Comparison of ENCODE assay signal across 15 cellular contexts in genomic region chr12:125079943-125080645, GRCh38. TPM values are rescaled to one million over a fixed set of nuclear protein-coding genes. Genes with fewer than 3 reads are reported as not detected.
DNase-seq lines count a peak whose midpoint lies in the region; ATAC-seq, FAIRE-seq and TF ChIP-seq lines count a peak whose summit lies in the region.
"Had no signal": no experiment of that assay in that cellular context is flagged by ENCODE, and none has a peak within 500 bp of the region (broad histone marks: within the 10 kb centered on the region; RNA-seq: fewer than 3 reads in every experiment).

No MANE protein-coding gene starts in this region.

- H3K4me3 ChIP-seq in A549: no peak overlapping the region
- H3K4me3 ChIP-seq in esophagus (ENCODE audit: low read depth in 1 of 2, low read length in 2 of 2): no peak overlapping the region
- H3K4me3 ChIP-seq in neural progenitor cell: no peak overlapping the region
- H3K4me3 ChIP-seq: adrenal gland had no signal

- H4K20me1 ChIP-seq in neural progenitor cell (ENCODE audit: low read depth): no peaks in the 10 kb centered on the region

- no peak for TF ChIP-seq RAD21 in A549 (conservative IDR thresholded peaks at IDR 0.05 in 1 of 2, IDR thresholded peaks at IDR 0.05 in 1 of 2)

- H3K9me3 ChIP-seq in A549: no peaks in the 10 kb centered on the region
- no peaks in the 10 kb centered on the region for H3K9me3 ChIP-seq in esophagus (ENCODE audit: control insufficient read depth in 2 of 2, insufficient read depth in 1 of 2, low read depth in 1 of 2, low read length in 1 of 2)
- H3K9me3 ChIP-seq in neural progenitor cell (ENCODE audit: low read depth): no peaks in the 10 kb centered on the region
- H3K9me3 ChIP-seq: adrenal gland, neutrophil had no signal

- no peak for DNase-seq in A549 (ENCODE audit: low read depth in 1 of 2, low spot score in 1 of 2)
- peak; percentile 78 for DNase-seq in MV-4-11 (lab: John Stamatoyannopoulos, UW)
- no peak for DNase-seq in neural progenitor cell (ENCODE audit: low spot score)
- no peak for DNase-seq in NCI-H446 (lab: John Stamatoyannopoulos, UW)
- no peak for DNase-seq in GM10266 (ENCODE audit: extremely low spot score)
- no peak for DNase-seq in foreskin melanocyte
- DNase-seq: adrenal gland; AML-193; NCI-H1105; stimulated activated CD4-positive, alpha-beta T cell treated with anti-CD3 and anti-CD28 coated beads, Interleukin-4, amount 100 ng/mL, for 24 hours; stimulated activated naive CD8-positive, alpha-beta T cell treated with anti-CD3 and anti-CD28 coated beads, Interleukin-15, amount 100 ng/mL, for 72 hours; T-helper 9 cell had no signal

- H3K9ac ChIP-seq in neural progenitor cell: no peak overlapping the region

- ATAC-seq in A549 (peak; percentile 34 to 44; a peak in 3 of 6 replicates), GM19455 (IDR thresholded peaks at IDR 0.05; ENCODE audit: unreplicated experiment) (no peak)
- ATAC-seq: stimulated activated naive CD8-positive, alpha-beta T cell treated with anti-CD3 and anti-CD28 coated beads, Interleukin-15, amount 100 ng/mL, for 72 hours had no signal

- H2AFZ ChIP-seq in neural progenitor cell (replicated peaks): no peak overlapping the region

- H3K27me3 ChIP-seq in esophagus (ENCODE audit: control insufficient read depth in 1 of 2, insufficient read depth in 2 of 2, low read length in 2 of 2) (no peaks in the 10 kb centered on the region), neural progenitor cell (no peaks in the 10 kb centered on the region)
- H3K27me3 ChIP-seq: adrenal gland, neutrophil had no signal

- no peaks in the 10 kb centered on the region for H3F3A ChIP-seq in neural progenitor cell (ENCODE audit: low read depth)

- H3K4me2 ChIP-seq in A549 (no peak overlapping the region), neural progenitor cell (no peak overlapping the region)

- no peak for TF ChIP-seq EP300 in A549 (IDR thresholded peaks at IDR 0.05)

- POLR2A ChIA-PET in A549 (lab: Yijun Ruan, JAX): no interaction called here

- H3K27ac Mint-ChIP-seq in neural progenitor cell: peak overlapping the region; percentile 61
- H3K27ac Mint-ChIP-seq: stimulated activated naive CD8-positive, alpha-beta T cell treated with anti-CD3 and anti-CD28 coated beads, Interleukin-15, amount 100 ng/mL, for 72 hours had no signal

- CTCF ChIA-PET in A549 (lab: Yijun Ruan, JAX): no interaction called here

- no peak for TF ChIP-seq CTCF in A549 (IDR thresholded peaks at IDR 0.05)
- no peak for TF ChIP-seq CTCF in neural progenitor cell (IDR thresholded peaks at IDR 0.05)
- TF ChIP-seq CTCF in GM10266 (IDR thresholded peaks at IDR 0.05; ENCODE audit: control insufficient read depth, insufficient read depth, low read depth, missing control alignments): no peak

- H3K27ac ChIP-seq in A549 (no peak overlapping the region; a peak in 1 of 6 replicates), esophagus (ENCODE audit: low read depth in 2 of 2, low read length in 1 of 2) (peak overlapping the region; percentile 86 to 87), neural progenitor cell (no peak overlapping the region)
- H3K27ac ChIP-seq: adrenal gland, neutrophil had no signal

- H3K79me2 ChIP-seq in neural progenitor cell (ENCODE audit: low read depth): no peaks in the 10 kb centered on the region

- H3K36me3 ChIP-seq in esophagus (ENCODE audit: control insufficient read depth in 2 of 2, insufficient read depth in 2 of 2, low read length in 1 of 2) (peaks cover under 1 to 22% of the 10 kb centered on the region in 2 donors), neural progenitor cell (no peaks in the 10 kb centered on the region)

- WGBS in A549 (ENCODE audit: missing lambda C conversion rate): 85% methylated on average over 13 of the region's 13 CpGs
- 56 to 66% methylated on average over 13 of the region's 13 CpGs for WGBS in esophagus, 2 donors

- H3K4me1 ChIP-seq in A549 (no peaks in the 10 kb centered on the region), esophagus (ENCODE audit: control insufficient read depth in 2 of 2, insufficient read depth in 2 of 2, low read length in 1 of 2) (no peaks in the 10 kb centered on the region), neural progenitor cell (no peaks in the 10 kb centered on the region)
- H3K4me1 ChIP-seq: adrenal gland had no signal

- peaks cover 2% of the 10 kb centered on the region for H3K9me3 Mint-ChIP-seq in neural progenitor cell
- H3K9me3 Mint-ChIP-seq: stimulated activated naive CD8-positive, alpha-beta T cell treated with anti-CD3 and anti-CD28 coated beads, Interleukin-15, amount 100 ng/mL, for 72 hours had no signal

- peaks cover 4% of the 10 kb centered on the region for H3K4me1 Mint-ChIP-seq in neural progenitor cell
- H3K4me1 Mint-ChIP-seq: stimulated activated naive CD8-positive, alpha-beta T cell treated with anti-CD3 and anti-CD28 coated beads, Interleukin-15, amount 100 ng/mL, for 72 hours had no signal

- no peak for FAIRE-seq in A549 (lab: Jason Lieb, UNC)

- no peak overlapping the region for H3K4me3 Mint-ChIP-seq in neural progenitor cell
- H3K4me3 Mint-ChIP-seq: stimulated activated naive CD8-positive, alpha-beta T cell treated with anti-CD3 and anti-CD28 coated beads, Interleukin-15, amount 100 ng/mL, for 72 hours had no signal

- no peaks in the 10 kb centered on the region for H3K27me3 Mint-ChIP-seq in neural progenitor cell (ENCODE audit: insufficient read depth, low read depth)
- H3K27me3 Mint-ChIP-seq: stimulated activated naive CD8-positive, alpha-beta T cell treated with anti-CD3 and anti-CD28 coated beads, Interleukin-15, amount 100 ng/mL, for 72 hours had no signal

- peaks cover 19% of the 10 kb centered on the region for H3K36me3 Mint-ChIP-seq in neural progenitor cell

- TF ChIP-seq POLR2A in A549 (IDR thresholded peaks at IDR 0.05; ENCODE audit: low read length): no peak

TF ChIP-seq in A549, 52 proteins besides CTCF, POLR2A, EP300 and RAD21:
- no peak for TF ChIP-seq FOXS1 (CRISPR knock-in tag; IDR thresholded peaks at IDR 0.05)
- TF ChIP-seq HOXB5 (CRISPR knock-in tag; IDR thresholded peaks at IDR 0.05): no peak
- TF ChIP-seq NPAS2 (CRISPR knock-in tag; IDR thresholded peaks at IDR 0.05; ENCODE audit: borderline replicate concordance): no peak
- TF ChIP-seq, protein P1, sequence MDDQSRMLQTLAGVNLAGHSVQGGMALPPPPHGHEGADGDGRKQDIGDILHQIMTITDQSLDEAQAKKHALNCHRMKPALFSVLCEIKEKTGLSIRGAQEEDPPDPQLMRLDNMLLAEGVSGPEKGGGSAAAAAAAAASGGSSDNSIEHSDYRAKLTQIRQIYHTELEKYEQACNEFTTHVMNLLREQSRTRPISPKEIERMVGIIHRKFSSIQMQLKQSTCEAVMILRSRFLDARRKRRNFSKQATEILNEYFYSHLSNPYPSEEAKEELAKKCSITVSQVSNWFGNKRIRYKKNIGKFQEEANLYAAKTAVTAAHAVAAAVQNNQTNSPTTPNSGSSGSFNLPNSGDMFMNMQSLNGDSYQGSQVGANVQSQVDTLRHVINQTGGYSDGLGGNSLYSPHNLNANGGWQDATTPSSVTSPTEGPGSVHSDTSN (IDR thresholded peaks at IDR 0.05): no peak
- TF ChIP-seq ELK1 (IDR thresholded peaks at IDR 0.05; ENCODE audit: low read depth, low read length): no peak
- TF ChIP-seq, protein P2, sequence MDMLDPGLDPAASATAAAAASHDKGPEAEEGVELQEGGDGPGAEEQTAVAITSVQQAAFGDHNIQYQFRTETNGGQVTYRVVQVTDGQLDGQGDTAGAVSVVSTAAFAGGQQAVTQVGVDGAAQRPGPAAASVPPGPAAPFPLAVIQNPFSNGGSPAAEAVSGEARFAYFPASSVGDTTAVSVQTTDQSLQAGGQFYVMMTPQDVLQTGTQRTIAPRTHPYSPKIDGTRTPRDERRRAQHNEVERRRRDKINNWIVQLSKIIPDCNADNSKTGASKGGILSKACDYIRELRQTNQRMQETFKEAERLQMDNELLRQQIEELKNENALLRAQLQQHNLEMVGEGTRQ (IDR thresholded peaks at IDR 0.05): no peak
- no peak for TF ChIP-seq GATA3 (IDR thresholded peaks at IDR 0.05; ENCODE audit: borderline replicate concordance)

RNA-seq across cellular contexts. Expression of gene AACS, which starts 14.9 kb away (rescaled TPM):
- polyA plus RNA-seq in A549 (2011; rRNA removed) (18.6 and 19.3 TPM in 2 replicates), A549 (2017; fragmentation: RNase III; extraction: RNeasy Plus Mini Kit Qiagen cat#74134 plus additional on column Dnase treatment) (17.2 to 20.5 TPM (median 20.4 TPM) in 3 replicates), esophagus (10 to 100 TPM; 24.3 to 26.9 TPM)
- polyA plus RNA-seq in A549 (2012; cell fraction: cytosol; rRNA removed): 16.4 and 18.1 TPM in 2 replicates
- polyA plus RNA-seq in A549 (2012; cell fraction: nucleus; rRNA removed): 40.4 and 45.8 TPM in 2 replicates
- 22.1 and 30.9 TPM in 2 replicates for polyA minus RNA-seq in A549 (2011; rRNA and poly(A)+ RNA removed)
- 16.6 and 22.9 TPM in 2 replicates for total RNA-seq in neural progenitor cell (ENCODE audit: low replicate concordance)

Comparison
In these comparisons a context has a peak if more than half of its experiments do, and no peak if none do; other contexts are left out.
1. H3K27ac ChIP-seq: peak in esophagus (2 of 2); none in A549 (0 of 2) and neural progenitor cell (single experiment).